9 cellular contexts compared by ENCODE assay signal in the genomic region with DNA sequence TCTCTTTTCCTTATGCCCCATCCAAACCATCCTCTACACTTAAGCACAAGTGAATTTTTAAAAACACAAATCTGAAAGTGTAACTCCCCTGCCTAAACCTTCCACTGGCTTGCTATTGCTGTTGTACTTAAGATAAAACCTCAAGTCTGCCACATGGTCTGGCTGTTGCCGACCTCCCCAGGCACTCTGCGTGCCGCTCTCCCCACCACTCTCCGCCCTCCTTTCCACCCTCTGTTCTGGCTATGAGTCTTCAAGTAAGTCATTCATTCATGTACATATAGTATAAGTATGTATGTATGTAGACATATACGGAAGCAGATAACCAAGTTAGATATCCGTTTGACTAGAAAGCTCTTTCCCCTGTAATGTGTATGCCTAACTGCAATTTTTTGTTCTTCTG.
DNase-seq lines count a peak whose midpoint lies in the region; ATAC-seq, FAIRE-seq and TF ChIP-seq lines count a peak whose summit lies in the region.
"Had no signal": no experiment of that assay in that cellular context is flagged by ENCODE, and none has a peak within 500 bp of the region (broad histone marks: within the 10 kb centered on the region; RNA-seq: fewer than 3 reads in every experiment).

No MANE protein-coding gene starts in this region.

- peaks cover 2% of the 10 kb centered on the region for H3K27me3 Mint-ChIP-seq in neural progenitor cell (ENCODE audit: insufficient read depth, low read depth)

- intact Hi-C loops in breast epithelium (cut with DNase I; ENCODE audit: low total_unique reads), result loop anchor here (1.0 kb wide), 1 partner anchor 34 kb away; no protein-coding TSS in a partner anchor

- no peak for TF ChIP-seq POLR2A in H54 (IDR thresholded peaks at IDR 0.05; ENCODE audit: low read depth, low read length)
- TF ChIP-seq POLR2A in breast epithelium (IDR thresholded peaks at IDR 0.05), result no peak

- H4K20me1 ChIP-seq in neural progenitor cell (ENCODE audit: low read depth), result no peaks in the 10 kb centered on the region

- no peak overlapping the region for H3K4me2 ChIP-seq in neural progenitor cell

- peaks cover 2% of the 10 kb centered on the region for H3K9me3 Mint-ChIP-seq in neural progenitor cell

- no peaks in the 10 kb centered on the region for H3F3A ChIP-seq in neural progenitor cell (ENCODE audit: low read depth)

- no peak overlapping the region for H3K27ac Mint-ChIP-seq in neural progenitor cell

- no peak overlapping the region for H3K4me3 Mint-ChIP-seq in neural progenitor cell

- H3K9me3 ChIP-seq in neural progenitor cell (ENCODE audit: low read depth), result no peaks in the 10 kb centered on the region
- H3K9me3 ChIP-seq in breast epithelium, result no peaks in the 10 kb centered on the region

- ATAC-seq in GM18502 (IDR thresholded peaks at IDR 0.05; ENCODE audit: poor library complexity, unreplicated experiment) (peak; percentile 75), HG03039 (IDR thresholded peaks at IDR 0.05; ENCODE audit: unreplicated experiment) (peak; percentile 47)

- no peak for FAIRE-seq in H54 (lab: Jason Lieb, UNC)

- H3K36me3 ChIP-seq in neural progenitor cell (no peaks in the 10 kb centered on the region), breast epithelium (no peaks in the 10 kb centered on the region)

- no peak overlapping the region for H2AFZ ChIP-seq in neural progenitor cell (replicated peaks)

- peaks cover 12% of the 10 kb centered on the region for H3K4me1 Mint-ChIP-seq in neural progenitor cell

- no peak for TF ChIP-seq CTCF in neural progenitor cell (IDR thresholded peaks at IDR 0.05)
- no peak for TF ChIP-seq CTCF in breast epithelium (IDR thresholded peaks at IDR 0.05)

- H3K4me1 ChIP-seq in neural progenitor cell (peaks cover 10% of the 10 kb centered on the region), breast epithelium (no peaks in the 10 kb centered on the region)

- no peaks in the 10 kb centered on the region for H3K79me2 ChIP-seq in neural progenitor cell (ENCODE audit: low read depth)

- DNase-seq in activated CD8-positive, alpha-beta memory T cell treated with anti-CD3 and anti-CD28 coated beads, Interleukin-2, amount 50 U/mL, for 24 hours (ENCODE audit: extremely low read depth), result peak; percentile 54
- peak; percentile 57 to 68 for DNase-seq in stimulated activated CD4-positive, alpha-beta T cell treated with anti-CD3 and anti-CD28 coated beads, Interleukin-12 subunit alpha, Interleukin-12 subunit beta, amount 100 ng/mL, for 24 hours (ENCODE audit: low read depth in 2 of 2)
- DNase-seq in H54 (ENCODE audit: insufficient read length, low spot score) (no peak), NCI-H345 (lab: John Stamatoyannopoulos, UW) (no peak), neural progenitor cell (ENCODE audit: low spot score) (no peak), breast epithelium (ENCODE audit: low spot score in 2 of 2) (no peak)
- DNase-seq: GF-D8 had no signal

- no peaks in the 10 kb centered on the region for H3K27me3 ChIP-seq in neural progenitor cell
- H3K27me3 ChIP-seq in breast epithelium, result no peaks in the 10 kb centered on the region

- H3K27ac ChIP-seq in neural progenitor cell, result no peak overlapping the region
- H3K27ac ChIP-seq in breast epithelium, result no peak overlapping the region

- H3K9ac ChIP-seq in neural progenitor cell, result no peak overlapping the region

- H3K4me3 ChIP-seq in neural progenitor cell (no peak overlapping the region), breast epithelium (no peak overlapping the region)

- no peaks in the 10 kb centered on the region for H3K36me3 Mint-ChIP-seq in neural progenitor cell

Comparison
In these comparisons a context has a peak if more than half of its experiments do, and no peak if none do; other contexts are left out.
1. DNase-seq: peak in activated CD8-positive, alpha-beta memory T cell treated with anti-CD3 and anti-CD28 coated beads, Interleukin-2, amount 50 U/mL, for 24 hours (single experiment) and stimulated activated CD4-positive, alpha-beta T cell treated with anti-CD3 and anti-CD28 coated beads, Interleukin-12 subunit alpha, Interleukin-12 subunit beta, amount 100 ng/mL, for 24 hours (2 of 2); none in H54 (single experiment), NCI-H345 (single experiment), neural progenitor cell (single experiment) and breast epithelium (0 of 2).